1 cellular context compared by ENCODE assay signal in the genomic region with DNA sequence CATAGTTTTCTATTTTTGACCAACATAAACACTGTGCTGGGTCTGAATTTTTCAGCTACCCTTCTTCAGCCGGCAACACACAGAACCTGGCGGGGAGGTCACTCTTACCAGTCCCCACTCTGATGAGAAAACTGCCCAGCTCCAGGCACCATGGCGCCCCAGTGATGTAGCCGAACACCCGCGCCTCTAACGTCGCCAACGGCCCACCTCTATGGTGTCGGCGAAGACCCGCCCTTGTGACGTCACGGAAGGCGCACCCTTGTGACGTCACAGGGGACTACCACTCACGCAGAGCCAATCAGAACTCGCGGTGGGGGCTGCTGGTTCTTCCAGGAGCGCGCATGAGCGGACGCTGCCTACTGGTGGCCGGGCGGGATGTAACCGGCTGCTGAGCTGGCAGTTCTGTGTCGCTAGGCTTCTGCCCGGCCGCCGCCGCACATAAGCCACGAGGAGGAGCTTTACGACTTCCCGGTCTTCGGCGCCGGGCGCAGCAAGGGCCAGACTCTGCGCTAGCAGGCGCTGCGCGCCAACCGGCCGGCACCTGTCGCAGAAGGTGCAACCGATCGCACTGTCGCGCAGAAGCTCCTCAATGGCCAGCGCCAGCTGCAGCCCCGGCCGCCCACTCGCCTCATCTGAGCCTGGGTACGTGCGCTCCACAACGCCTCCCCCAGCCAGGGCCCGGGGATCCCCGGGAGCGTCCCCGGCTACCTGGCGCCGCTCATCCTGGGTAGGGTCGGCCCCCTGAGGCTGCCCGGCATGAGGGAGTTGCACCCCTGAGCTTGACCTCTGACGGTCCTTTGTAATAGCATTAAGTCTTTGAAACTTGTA.
A peak's percentile ranks its signal among the peaks of the same experiment; 100 is the strongest.
TF ChIP-seq lines count a peak whose summit lies in the region.
"Not testable (repeated sequence)": the region's sequence is repeated elsewhere in the genome, so short reads cannot be mapped to it uniquely, and the experiment has no call there.

No MANE protein-coding gene starts in this region.

TF ChIP-seq in K562, 482 proteins besides CTCF, POLR2A, EP300 and RAD21 (continued from another document and continues in another):
- TF ChIP-seq PRDM10 (IDR thresholded peaks at IDR 0.05; ENCODE audit: partially characterized antibody) = peak; percentile 46
- TF ChIP-seq CXXC5 (CRISPR knock-in tag; IDR thresholded peaks at IDR 0.05) = peak; percentile 96
- TF ChIP-seq TARDBP (IDR thresholded peaks at IDR 0.05) = peak; percentile 86
- peak; percentile 92 for TF ChIP-seq POLR2H (tag; IDR thresholded peaks at IDR 0.05; ENCODE audit: low read depth)
- peak; percentile 74; the same call in 1 of the 2 replicates for TF ChIP-seq POLR2AphosphoS2 (IDR thresholded peaks at IDR 0.05; ENCODE audit: low read length)
- peak; percentile 71 for TF ChIP-seq TOE1 (IDR thresholded peaks at IDR 0.05; ENCODE audit: borderline replicate concordance)
- TF ChIP-seq TOE1 (CRISPR knock-in tag; IDR thresholded peaks at IDR 0.05; ENCODE audit: borderline replicate concordance, low read depth); ATF3 (CRISPR knock-in tag; conservative IDR thresholded peaks at IDR 0.05): not testable (repeated sequence)
- TF ChIP-seq, protein P1, sequence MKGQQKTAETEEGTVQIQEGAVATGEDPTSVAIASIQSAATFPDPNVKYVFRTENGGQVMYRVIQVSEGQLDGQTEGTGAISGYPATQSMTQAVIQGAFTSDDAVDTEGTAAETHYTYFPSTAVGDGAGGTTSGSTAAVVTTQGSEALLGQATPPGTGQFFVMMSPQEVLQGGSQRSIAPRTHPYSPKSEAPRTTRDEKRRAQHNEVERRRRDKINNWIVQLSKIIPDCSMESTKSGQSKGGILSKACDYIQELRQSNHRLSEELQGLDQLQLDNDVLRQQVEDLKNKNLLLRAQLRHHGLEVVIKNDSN (CRISPR knock-in tag; IDR thresholded peaks at IDR 0.05) = peak; percentile 79
- TF ChIP-seq MBD2 (IDR thresholded peaks at IDR 0.05; ENCODE audit: borderline replicate concordance, low read depth) = peak; percentile 94
- TF ChIP-seq PHF20 (IDR thresholded peaks at IDR 0.05; ENCODE audit: partially characterized antibody) = peak; percentile 96
- TF ChIP-seq HDAC2 (IDR thresholded peaks at IDR 0.05) = 0 out of 2 replicates have a peak, but pooled peaks have one; percentile 16
- peak; percentile 67 for TF ChIP-seq DEAF1 (CRISPR knock-in tag; IDR thresholded peaks at IDR 0.05)
- TF ChIP-seq CTBP1 (IDR thresholded peaks at IDR 0.05; ENCODE audit: borderline replicate concordance) = peak; percentile 92
- peak; percentile 81 for TF ChIP-seq TAF7 (tag; IDR thresholded peaks at IDR 0.05)
- peak; percentile 69; the same call in 1 of the 2 replicates for TF ChIP-seq ATF2 (CRISPR knock-in tag; IDR thresholded peaks at IDR 0.05)
- TF ChIP-seq ZKSCAN1 (IDR thresholded peaks at IDR 0.05; ENCODE audit: low read depth, low read length) = peak; percentile 52; the same call in 1 of the 2 replicates
- peak; percentile 68; the same call in 1 of the 2 replicates for TF ChIP-seq ZBED1 (IDR thresholded peaks at IDR 0.05)
- TF ChIP-seq, protein P2, sequence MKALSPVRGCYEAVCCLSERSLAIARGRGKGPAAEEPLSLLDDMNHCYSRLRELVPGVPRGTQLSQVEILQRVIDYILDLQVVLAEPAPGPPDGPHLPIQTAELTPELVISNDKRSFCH (CRISPR knock-in tag; IDR thresholded peaks at IDR 0.05) = not testable (repeated sequence)
- TF ChIP-seq, protein P2 (tag; IDR thresholded peaks at IDR 0.05) = 0 out of 2 replicates have a peak, but pooled peaks have one; percentile 44
- peak; percentile 72; the same call in 1 of the 2 replicates for TF ChIP-seq MAFF (IDR thresholded peaks at IDR 0.05; ENCODE audit: low read length)
- TF ChIP-seq TFAP4 (CRISPR knock-in tag; IDR thresholded peaks at IDR 0.05; ENCODE audit: borderline replicate concordance) = peak; percentile 93
- peak; percentile 82 for TF ChIP-seq GABPB1 (CRISPR knock-in tag; IDR thresholded peaks at IDR 0.05)
- peak; percentile 59 for TF ChIP-seq CHD2 (IDR thresholded peaks at IDR 0.05; ENCODE audit: low read depth, low read length)
- TF ChIP-seq ZBTB17 (CRISPR knock-in tag; IDR thresholded peaks at IDR 0.05) = 0 out of 2 replicates have a peak, but pooled peaks have one; percentile 65
- peak; percentile 93 for TF ChIP-seq ATF3 (IDR thresholded peaks at IDR 0.05)
- TF ChIP-seq NONO (IDR thresholded peaks at IDR 0.05; ENCODE audit: low read depth in 2 of 2, low read length in 1 of 2) = 0 out of 4 replicates have a peak, but pooled peaks of 1 of the 2 experiments have one; percentile 9
- TF ChIP-seq HCFC1 (IDR thresholded peaks at IDR 0.05; ENCODE audit: low read depth, low read length) = peak; percentile 87
- TF ChIP-seq, protein P3, sequence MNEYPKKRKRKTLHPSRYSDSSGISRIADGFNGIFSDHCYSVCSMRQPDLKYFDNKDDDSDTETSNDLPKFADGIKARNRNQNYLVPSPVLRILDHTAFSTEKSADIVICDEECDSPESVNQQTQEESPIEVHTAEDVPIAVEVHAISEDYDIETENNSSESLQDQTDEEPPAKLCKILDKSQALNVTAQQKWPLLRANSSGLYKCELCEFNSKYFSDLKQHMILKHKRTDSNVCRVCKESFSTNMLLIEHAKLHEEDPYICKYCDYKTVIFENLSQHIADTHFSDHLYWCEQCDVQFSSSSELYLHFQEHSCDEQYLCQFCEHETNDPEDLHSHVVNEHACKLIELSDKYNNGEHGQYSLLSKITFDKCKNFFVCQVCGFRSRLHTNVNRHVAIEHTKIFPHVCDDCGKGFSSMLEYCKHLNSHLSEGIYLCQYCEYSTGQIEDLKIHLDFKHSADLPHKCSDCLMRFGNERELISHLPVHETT (CRISPR knock-in tag; conservative IDR thresholded peaks at IDR 0.05 in 1 of 2, IDR thresholded peaks at IDR 0.05 in 1 of 2) = peak in 1 of 2 experiments; percentile 98; a peak in 2 of 4 replicates
- TF ChIP-seq NCOA1 (IDR thresholded peaks at IDR 0.05; ENCODE audit: low read depth) = peak; percentile 71; the same call in 1 of the 2 replicates
- TF ChIP-seq VEZF1 (CRISPR knock-in tag; IDR thresholded peaks at IDR 0.05) = peak; percentile 88
- peak; percentile 65 for TF ChIP-seq HNRNPLL (IDR thresholded peaks at IDR 0.05; ENCODE audit: low read depth, low read length, poor library complexity, severe bottlenecking)
- peak; percentile 55; the same call in 1 of the 2 replicates for TF ChIP-seq SMC3 (conservative IDR thresholded peaks at IDR 0.05; ENCODE audit: insufficient read depth, low read depth, low read length)
- peak; percentile 63 for TF ChIP-seq TBP (optimal IDR thresholded peaks at IDR 0.05; ENCODE audit: low read depth, low read length)
